Comparison of ENCODE assay signal across 17 cellular contexts in genomic region chr12:42346603-42347002, GRCh38. TPM values are rescaled to one million over a fixed set of nuclear protein-coding genes. Genes with fewer than 3 reads are reported as not detected.
DNase-seq lines count a peak whose midpoint lies in the region; ATAC-seq and TF ChIP-seq lines count a peak whose summit lies in the region.
"Had no signal": no experiment of that assay in that cellular context is flagged by ENCODE, and none has a peak within 500 bp of the region (broad histone marks: within the 10 kb centered on the region; RNA-seq: fewer than 3 reads in every experiment).

No MANE protein-coding gene starts in this region.

- H3K9me3 Mint-ChIP-seq in stimulated activated effector memory CD8-positive, alpha-beta T cell treated with anti-CD3 and anti-CD28 coated beads, Interleukin-12 subunit alpha, Interleukin-12 subunit beta, amount 100 ng/mL, for 72 hours = no peaks in the 10 kb centered on the region
- H3K9me3 Mint-ChIP-seq: CD4-positive, CD25-positive, alpha-beta regulatory T cell; CD8-positive, alpha-beta memory T cell had no signal

- no peak overlapping the region for H3K4me3 ChIP-seq in thyroid gland (replicated peaks in 1 of 3)
- H3K4me3 ChIP-seq: GM23248, HAP-1, K562 had no signal

- ATAC-seq in GM18907 (IDR thresholded peaks at IDR 0.05; ENCODE audit: unreplicated experiment) = peak; percentile 51
- ATAC-seq in GM19025 (IDR thresholded peaks at IDR 0.05; ENCODE audit: low read depth, unreplicated experiment) = peak; percentile 51
- peak; percentile 36 for ATAC-seq in HG03354 (IDR thresholded peaks at IDR 0.05; ENCODE audit: poor library complexity, severe bottlenecking, unreplicated experiment)
- peak; percentile 26 for ATAC-seq in stimulated activated effector memory CD8-positive, alpha-beta T cell treated with anti-CD3 and anti-CD28 coated beads, Interleukin-12 subunit alpha, Interleukin-12 subunit beta, amount 100 ng/mL, for 72 hours
- ATAC-seq: K562 had no signal

- H3K27ac ChIP-seq in thyroid gland = no peak overlapping the region
- H3K27ac ChIP-seq: GM23248 had no signal

- H3K27ac Mint-ChIP-seq in stimulated activated effector memory CD8-positive, alpha-beta T cell treated with anti-CD3 and anti-CD28 coated beads, Interleukin-12 subunit alpha, Interleukin-12 subunit beta, amount 100 ng/mL, for 72 hours = no peak overlapping the region
- H3K27ac Mint-ChIP-seq: CD4-positive, CD25-positive, alpha-beta regulatory T cell had no signal

- no peak for TF ChIP-seq POLR2A in thyroid gland (IDR thresholded peaks at IDR 0.05)

- H3K27me3 ChIP-seq in thyroid gland = no peaks in the 10 kb centered on the region
- H3K27me3 ChIP-seq: BE2C had no signal

- peaks cover 17% of the 10 kb centered on the region for H3K4me1 Mint-ChIP-seq in stimulated activated effector memory CD8-positive, alpha-beta T cell treated with anti-CD3 and anti-CD28 coated beads, Interleukin-12 subunit alpha, Interleukin-12 subunit beta, amount 100 ng/mL, for 72 hours

- H3K9me3 ChIP-seq in thyroid gland = no peaks in the 10 kb centered on the region
- H3K9me3 ChIP-seq: BE2C, HAP-1 had no signal

- H3K36me3 ChIP-seq in thyroid gland = no peaks in the 10 kb centered on the region
- H3K36me3 ChIP-seq: BE2C had no signal

- peaks cover 62% of the 10 kb centered on the region for H3K36me3 Mint-ChIP-seq in stimulated activated effector memory CD8-positive, alpha-beta T cell treated with anti-CD3 and anti-CD28 coated beads, Interleukin-12 subunit alpha, Interleukin-12 subunit beta, amount 100 ng/mL, for 72 hours

- no peak for TF ChIP-seq CTCF in thyroid gland (IDR thresholded peaks at IDR 0.05)

- no peaks in the 10 kb centered on the region for H3K4me1 ChIP-seq in thyroid gland

- DNase-seq in stimulated activated effector memory CD8-positive, alpha-beta T cell treated with anti-CD3 and anti-CD28 coated beads, Interleukin-12 subunit alpha, Interleukin-12 subunit beta, amount 100 ng/mL, for 72 hours (ENCODE audit: low spot score in 2 of 2) = no peak
- DNase-seq in thyroid gland (no peak), NCI-H82 (lab: John Stamatoyannopoulos, UW) (no peak)
- DNase-seq: ACHN; BE2C; C1 segment of cervical spinal cord; CD4-positive, CD25-positive, alpha-beta regulatory T cell; CD8-positive, alpha-beta memory T cell; COR-L47; DMS 273 treated with DMSO at 0.1 percent for 48 hours; GM23248; IMR-90 had no signal

- intact Hi-C loops in thyroid gland (cut with DNase I) = no loop called here

- no peak overlapping the region for H3K4me3 Mint-ChIP-seq in stimulated activated effector memory CD8-positive, alpha-beta T cell treated with anti-CD3 and anti-CD28 coated beads, Interleukin-12 subunit alpha, Interleukin-12 subunit beta, amount 100 ng/mL, for 72 hours
- H3K4me3 Mint-ChIP-seq: CD8-positive, alpha-beta memory T cell had no signal

RNA-seq across cellular contexts. Expression of gene PPHLN1, which starts 20.6 kb away (rescaled TPM):
- total RNA-seq in thyroid gland = 10 to 100 TPM; 57.9 to 91.3 (median 66.3) TPM

RNA-seq across cellular contexts. Expression of gene ZCRB1, which starts 20.7 kb away (rescaled TPM):
- 10 to 100 TPM; 30.7 to 42.3 (median 34.9) TPM for total RNA-seq in thyroid gland
